9 cellular contexts compared by ENCODE assay signal in genomic region chr1:165574295-165574694, GRCh38. TPM values are rescaled to one million over a fixed set of nuclear protein-coding genes. Genes with fewer than 3 reads are reported as not detected.
"Had no signal": no experiment of that assay in that cellular context is flagged by ENCODE, and none has a peak within 500 bp of the region (broad histone marks: within the 10 kb centered on the region; RNA-seq: fewer than 3 reads in every experiment).

No MANE protein-coding gene starts in this region.

- ATAC-seq: GM12878 had no signal

- DNase-seq: GDM1, GF-D8 had no signal

- FAIRE-seq: G401.6, GM12878, GM12891, GM12892, GM18507, GM19239 had no signal

- H3K4me3 ChIP-seq: GM12878 had no signal

RNA-seq across cellular contexts. Expression of gene LRRC52, which starts 30.5 kb away (rescaled TPM):
- total RNA-seq: G401, GM12878 had no signal
- polyA plus RNA-seq: GM12878 had no signal
